Comparison of ENCODE assay signal across 9 cellular contexts in genomic region chr19:38417544-38418506, GRCh38. TPM values are rescaled to one million over a fixed set of nuclear protein-coding genes. Genes with fewer than 3 reads are reported as not detected.
A peak's percentile ranks its signal among the peaks of the same experiment; 100 is the strongest.
DNase-seq lines count a peak whose midpoint lies in the region; FAIRE-seq and TF ChIP-seq lines count a peak whose summit lies in the region.
"Had no signal": no experiment of that assay in that cellular context is flagged by ENCODE, and none has a peak within 500 bp of the region (broad histone marks: within the 10 kb centered on the region; RNA-seq: fewer than 3 reads in every experiment).

No MANE protein-coding gene starts in this region.

- no peaks in the 10 kb centered on the region for H3K36me3 ChIP-seq in BLaER1

- intact Hi-C loops in lower leg skin (cut with DNase I; ENCODE audit: low total_unique reads) = no loop called here

- whole genome bisulfite sequencing in lower leg skin, 2 donors = 6 to 9% methylated on average over 46 to 49 of the region's 49 CpGs

- H3K4me3 Mint-ChIP-seq in T-helper 1 cell treated with Interleukin-12 subunit alpha and Interleukin-12 subunit beta and Interleukin-4 antibody, amounts not matched to agents 30 μg/mL and 1 μg/mL, for 36 hours = peak overlapping the region; percentile 83

- H3K4me3 ChIP-seq in BLaER1 (peak overlapping the region; percentile 60), lower leg skin (ENCODE audit: low read depth, poor library complexity, severe bottlenecking) (no peak overlapping the region)

- no peak for FAIRE-seq in RCC 7860 (lab: Jason Lieb, UNC)
- FAIRE-seq: frontal cortex had no signal

- no peaks in the 10 kb centered on the region for H3K27me3 Mint-ChIP-seq in T-helper 1 cell treated with Interleukin-12 subunit alpha and Interleukin-12 subunit beta and Interleukin-4 antibody, amounts not matched to agents 30 μg/mL and 1 μg/mL, for 36 hours (ENCODE audit: low read depth)

- no peaks in the 10 kb centered on the region for H3K36me3 Mint-ChIP-seq in T-helper 1 cell treated with Interleukin-12 subunit alpha and Interleukin-12 subunit beta and Interleukin-4 antibody, amounts not matched to agents 30 μg/mL and 1 μg/mL, for 36 hours (ENCODE audit: low read depth)

- H3K9me3 ChIP-seq in BLaER1 = no peaks in the 10 kb centered on the region

- DNase-seq in HT-29 (ENCODE audit: low spot score) (peak; percentile 59), T47D (ENCODE audit: low read depth in 1 of 2, low spot score in 1 of 2) (peak; percentile 35 to 68), lower leg skin (ENCODE audit: low spot score in 2 of 2) (peak; percentile 65 to 93), SK-N-DZ (ENCODE audit: low spot score) (no peak), RCC 7860 (ENCODE audit: low spot score) (no peak)
- peak; percentile 43 to 59 for DNase-seq in stimulated activated CD8-positive, alpha-beta memory T cell treated with anti-CD3 and anti-CD28 coated beads, Interleukin-15, amount 100 ng/mL, for 48 hours (ENCODE audit: low read depth in 2 of 2)

- H3K9ac ChIP-seq in BLaER1 = peak overlapping the region; percentile 35; the same call in 1 of the 2 replicates

- H3K4me1 Mint-ChIP-seq in T-helper 1 cell treated with Interleukin-12 subunit alpha and Interleukin-12 subunit beta and Interleukin-4 antibody, amounts not matched to agents 30 μg/mL and 1 μg/mL, for 36 hours (ENCODE audit: low read depth) = peaks cover 21% of the 10 kb centered on the region

- H4K20me1 ChIP-seq in BLaER1 = no peaks in the 10 kb centered on the region

- peak overlapping the region; percentile 76 for H3K27ac Mint-ChIP-seq in T-helper 1 cell treated with Interleukin-12 subunit alpha and Interleukin-12 subunit beta and Interleukin-4 antibody, amounts not matched to agents 30 μg/mL and 1 μg/mL, for 36 hours

- in situ Hi-C loops in T47D (cut with HindIII; ENCODE audit: low pct_unique_long_range_greater_than_20kb, low sequenced_read_pairs) = no loop called here

- no peaks in the 10 kb centered on the region for H3K9me3 Mint-ChIP-seq in T-helper 1 cell treated with Interleukin-12 subunit alpha and Interleukin-12 subunit beta and Interleukin-4 antibody, amounts not matched to agents 30 μg/mL and 1 μg/mL, for 36 hours

- H3K27me3 ChIP-seq in BLaER1 = no peaks in the 10 kb centered on the region

- H3K4me1 ChIP-seq in BLaER1 = peaks cover 24% of the 10 kb centered on the region

- H3K27ac ChIP-seq in BLaER1 = peak overlapping the region; percentile 38; the same call in 1 of the 2 replicates

- no peak for TF ChIP-seq CTCF in lower leg skin (IDR thresholded peaks at IDR 0.05)

- H3K4me2 ChIP-seq in BLaER1 = peak overlapping the region; percentile 94

- no peak for TF ChIP-seq POLR2A in lower leg skin (IDR thresholded peaks at IDR 0.05)

RNA-seq across cellular contexts. Expression of gene RASGRP4, which starts 8.2 kb away (rescaled TPM):
- total RNA-seq in HT-29 (2014; rRNA removed; shearing (Covaris generic)) = not detected in 2 replicates
- total RNA-seq in lower leg skin = 1 to 10 TPM; 1.3 to 2.3 (median 1.7) TPM
- 0.13 TPM in 1 of 2 replicates, not detected in the other for polyA plus RNA-seq in SK-N-DZ (2014; cell fraction: cytosol; rRNA removed)
- 0.43 TPM in 1 of 2 replicates, not detected in the other for polyA plus RNA-seq in SK-N-DZ (2014; cell fraction: nucleus; rRNA removed)

RNA-seq across cellular contexts. Expression of gene FAM98C, which starts 14.9 kb away (rescaled TPM):
- 46.6 and 49.5 TPM in 2 replicates for total RNA-seq in HT-29 (2014; rRNA removed; shearing (Covaris generic))
- 10 to 100 TPM; 53.6 to 68.5 (median 60.7) TPM for total RNA-seq in lower leg skin
- 7.1 and 13.8 TPM in 2 replicates for polyA plus RNA-seq in SK-N-DZ (2014; cell fraction: cytosol; rRNA removed)
- polyA plus RNA-seq in SK-N-DZ (2014; cell fraction: nucleus; rRNA removed) = 27.4 and 41.2 TPM in 2 replicates

RNA-seq across cellular contexts. Expression of gene RYR1, which starts 15.7 kb away (rescaled TPM):
- total RNA-seq in HT-29 (2014; rRNA removed; shearing (Covaris generic)) = 0.94 TPM in 1 of 2 replicates, not detected in the other
- 10 to 100 TPM in 3 of 4 donors, 1 to 10 TPM in 1; 8.4 to 35.1 (median 16.6) TPM for total RNA-seq in lower leg skin
- polyA plus RNA-seq in SK-N-DZ (2014; cell fraction: cytosol; rRNA removed) = 0.02 and 0.24 TPM in 2 replicates
- 0.08 and 0.25 TPM in 2 replicates for polyA plus RNA-seq in SK-N-DZ (2014; cell fraction: nucleus; rRNA removed)

RNA-seq across cellular contexts. Expression of gene SPRED3, which starts 29.3 kb away (rescaled TPM):
- 0.13 and 3.2 TPM in 2 replicates for total RNA-seq in HT-29 (2014; rRNA removed; shearing (Covaris generic))
- total RNA-seq in lower leg skin = 1 to 10 TPM in 2 of 4 donors, under 1 TPM in 2; 0.34 to 1.9 (median 1.1) TPM
- polyA plus RNA-seq in SK-N-DZ (2014; cell fraction: cytosol; rRNA removed) = 0.08 and 0.10 TPM in 2 replicates
- polyA plus RNA-seq in SK-N-DZ (2014; cell fraction: nucleus; rRNA removed) = 0.02 and 3.2 TPM in 2 replicates

RNA-seq across cellular contexts. Expression of gene GGN, which starts 30.0 kb away (rescaled TPM):
- total RNA-seq in HT-29 (2014; rRNA removed; shearing (Covaris generic)) = 0.26 and 0.41 TPM in 2 replicates
- 1 to 10 TPM in 3 of 4 donors, under 1 TPM in 1; 0.36 to 1.9 (median 1.5) TPM for total RNA-seq in lower leg skin
- polyA plus RNA-seq in SK-N-DZ (2014; cell fraction: cytosol; rRNA removed) = not detected in 2 replicates
- not detected in 2 replicates for polyA plus RNA-seq in SK-N-DZ (2014; cell fraction: nucleus; rRNA removed)

Comparison
In these comparisons a context has a peak if more than half of its experiments do, and no peak if none do; other contexts are left out.
1. DNase-seq: peak in HT-29 (single experiment), T47D (2 of 2), lower leg skin (2 of 2) and stimulated activated CD8-positive, alpha-beta memory T cell treated with anti-CD3 and anti-CD28 coated beads, Interleukin-15, amount 100 ng/mL, for 48 hours (2 of 2); none in SK-N-DZ (single experiment) and RCC 7860 (single experiment).